1 cellular context compared by ENCODE assay signal in genomic region chr5:78555870-78556269, GRCh38.
TF ChIP-seq lines count a peak whose summit lies in the region.

No MANE protein-coding gene starts in this region.

TF ChIP-seq in A549, 52 proteins besides CTCF, POLR2A, EP300 and RAD21 (continued from another document):
- TF ChIP-seq REST (IDR thresholded peaks at IDR 0.05) (no peak), MAZ (IDR thresholded peaks at IDR 0.05; ENCODE audit: borderline replicate concordance, low read depth, low read length) (no peak), FOXS1 (CRISPR knock-in tag; IDR thresholded peaks at IDR 0.05) (no peak), PHF8 (IDR thresholded peaks at IDR 0.05; ENCODE audit: borderline replicate concordance, low read depth) (no peak), CEBPB (IDR thresholded peaks at IDR 0.05) (no peak)
